ENCODE assay signal across 9 cellular contexts in the genomic region with DNA sequence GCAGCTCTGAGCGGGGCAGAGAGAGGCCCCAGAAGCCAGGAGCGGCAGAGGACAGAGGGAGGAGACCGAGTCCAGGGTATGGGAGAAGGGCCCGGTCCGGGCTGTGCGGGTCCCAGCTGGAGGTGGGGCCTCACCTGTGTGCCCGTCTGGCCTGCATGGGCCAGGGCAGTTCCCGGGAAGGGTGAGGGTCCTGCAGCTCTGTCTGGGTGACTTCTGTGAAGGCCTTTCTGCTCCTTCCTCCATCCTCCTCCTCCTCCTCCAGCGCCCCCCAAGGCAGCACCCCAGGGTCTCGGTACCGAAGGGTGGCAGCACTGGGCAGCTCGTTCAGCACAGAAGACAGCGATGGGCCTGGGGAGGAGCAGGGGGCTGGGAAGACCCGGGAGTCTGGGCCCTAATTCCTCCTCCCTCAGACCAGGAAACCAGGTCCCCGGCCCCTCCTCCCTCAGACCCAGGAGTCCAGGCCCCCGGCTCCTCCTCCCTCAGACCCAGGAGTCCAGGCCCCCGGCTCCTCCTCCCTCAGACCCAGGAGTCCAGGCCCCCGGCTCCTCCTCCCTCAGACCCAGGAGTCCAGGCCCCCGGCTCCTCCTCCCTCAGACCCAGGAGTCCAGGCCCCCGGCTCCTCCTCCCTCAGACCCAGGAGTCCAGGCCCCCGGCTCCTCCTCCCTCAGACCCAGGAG. TPM values are rescaled to one million over a fixed set of nuclear protein-coding genes. Genes with fewer than 3 reads are reported as not detected.
A peak's percentile ranks its signal among the peaks of the same experiment; 100 is the strongest.
DNase-seq lines count a peak whose midpoint lies in the region; ATAC-seq, FAIRE-seq and TF ChIP-seq lines count a peak whose summit lies in the region.
"Not testable (repeated sequence)": the region's sequence is repeated elsewhere in the genome, so short reads cannot be mapped to it uniquely, and the experiment has no call there.
"Had no signal": no experiment of that assay in that cellular context is flagged by ENCODE, and none has a peak within 500 bp of the region (broad histone marks: within the 10 kb centered on the region; RNA-seq: fewer than 3 reads in every experiment).

No MANE protein-coding gene starts in this region.

- TF ChIP-seq RAD21 in IMR-90 (IDR thresholded peaks at IDR 0.05; ENCODE audit: low read length); H1 (IDR thresholded peaks at IDR 0.05 in 1 of 2, conservative IDR thresholded peaks at IDR 0.05 in 1 of 2; ENCODE audit: low read depth in 2 of 2, low read length in 2 of 2): not testable (repeated sequence)

- peaks cover 63% of the 10 kb centered on the region for H3K36me3 Mint-ChIP-seq in Caco-2 (ENCODE audit: insufficient read depth, unreplicated experiment)
- not testable (repeated sequence) for H3K36me3 Mint-ChIP-seq in activated naive CD4-positive, alpha-beta T cell treated with anti-CD3 and anti-CD28 coated beads, Interleukin-2, amount 10 ng/mL, durations not matched to agents 7 days and 5 days; nephron progenitor cell (ENCODE audit: low read depth)

- H3K4me3 Mint-ChIP-seq in Caco-2 (ENCODE audit: unreplicated experiment): peak overlapping the region; percentile 86
- not testable (repeated sequence) for H3K4me3 Mint-ChIP-seq in activated naive CD4-positive, alpha-beta T cell treated with anti-CD3 and anti-CD28 coated beads, Interleukin-2, amount 10 ng/mL, durations not matched to agents 7 days and 5 days; nephron progenitor cell

- H3K23me2 ChIP-seq in H1 (ENCODE audit: low read depth, low read length): not testable (repeated sequence)

- not testable (repeated sequence) for H3K4me2 ChIP-seq in IMR-90 (ENCODE audit: low read depth, low read length)
- peak overlapping the region; percentile 11 to 45; a peak in 1 of 4 replicates for H3K4me2 ChIP-seq in H1 (ENCODE audit: insufficient read depth in 1 of 2, low read depth in 2 of 2, low read length in 2 of 2)
- H3K4me2 ChIP-seq in hepatocyte: peak overlapping the region; percentile 68

- TF ChIP-seq CTCF in Caco-2 (IDR thresholded peaks at IDR 0.05; ENCODE audit: insufficient read depth in 1 of 2, low read depth in 1 of 2, low read length in 1 of 2, severe bottlenecking in 1 of 2, unreplicated experiment in 1 of 2); IMR-90 (conservative IDR thresholded peaks at IDR 0.05; ENCODE audit: low read depth, low read length); H1 (IDR thresholded peaks at IDR 0.05; ENCODE audit: control extremely low read depth in 1 of 3, insufficient read depth in 1 of 3, low read depth in 1 of 3, low read length in 3 of 3); hepatocyte (IDR thresholded peaks at IDR 0.05; ENCODE audit: poor library complexity); nephron progenitor cell (IDR thresholded peaks at IDR 0.05); gastrocnemius medialis (IDR thresholded peaks at IDR 0.05 in 4 of 5, conservative IDR thresholded peaks at IDR 0.05 in 1 of 5): not testable (repeated sequence)

- not testable (repeated sequence) for DNase-seq in Caco-2; IMR-90; activated naive CD4-positive, alpha-beta T cell treated with anti-CD3 and anti-CD28 coated beads, Interleukin-2, amount 10 ng/mL, durations not matched to agents 7 days and 5 days; H1 (ENCODE audit: low read depth in 1 of 2, low spot score in 2 of 2); hepatocyte (ENCODE audit: low spot score); nephron progenitor cell; gastrocnemius medialis

- H3K14ac ChIP-seq in IMR-90 (replicated peaks; ENCODE audit: low read depth, low read length); H1 (ENCODE audit: insufficient read length): not testable (repeated sequence)

- H2BK15ac ChIP-seq in IMR-90 (ENCODE audit: low read depth, low read length); H1 (ENCODE audit: low read length): not testable (repeated sequence)

- dilution Hi-C loops in IMR-90 (cut with HindIII; ENCODE audit: low sequenced_read_pairs, unreplicated experiment): not testable (repeated sequence)

- H3K9me2 ChIP-seq in hepatocyte (replicated peaks; ENCODE audit: insufficient read depth): not testable (repeated sequence)

- peak overlapping the region; percentile 17 for H3K4me3 ChIP-seq in Caco-2 (ENCODE audit: low read depth, low read length)
- not testable (repeated sequence) for H3K4me3 ChIP-seq in IMR-90 (ENCODE audit: insufficient read depth, low read depth, low read length); H1 (ENCODE audit: extremely low read depth in 1 of 4, insufficient read depth in 2 of 4, low read depth in 3 of 4, low read length in 4 of 4); hepatocyte; gastrocnemius medialis

- not testable (repeated sequence) for H2BK120ac ChIP-seq in IMR-90 (ENCODE audit: low read depth, low read length); H1 (replicated peaks; ENCODE audit: low read depth, low read length)

- H3K27me3 ChIP-seq in Caco-2 (replicated peaks; ENCODE audit: control insufficient read depth, insufficient read depth, low read length); IMR-90 (ENCODE audit: control insufficient read depth, insufficient read depth, low read length); H1 (replicated peaks in 1 of 4; ENCODE audit: control insufficient read depth in 3 of 4, extremely low read depth in 1 of 4, insufficient read depth in 3 of 4, low read length in 3 of 4); hepatocyte: not testable (repeated sequence)
- peaks cover 4 to 18% (median 11%) of the 10 kb centered on the region in 3 donors for H3K27me3 ChIP-seq in gastrocnemius medialis

- not testable (repeated sequence) for H3K79me1 ChIP-seq in IMR-90 (ENCODE audit: low read depth in 1 of 2, low read length in 2 of 2); H1 (ENCODE audit: low read depth, low read length)

- TF ChIP-seq EP300 in H1 (IDR thresholded peaks at IDR 0.05; ENCODE audit: borderline replicate concordance in 1 of 2, low read depth in 2 of 2, low read length in 2 of 2): not testable (repeated sequence)

- not testable (repeated sequence) for H4K91ac ChIP-seq in IMR-90 (ENCODE audit: insufficient read depth, low read depth, low read length)
- H4K91ac ChIP-seq in H1 (replicated peaks; ENCODE audit: insufficient read length, low read length): peak overlapping the region; percentile 74

- ATAC-seq in IMR-90 (ENCODE audit: low read depth); gastrocnemius medialis: not testable (repeated sequence)

- H3K27ac ChIP-seq in IMR-90 (ENCODE audit: insufficient read depth, low read length); H1 (ENCODE audit: low read depth, low read length): not testable (repeated sequence)
- peak overlapping the region; percentile 43 for H3K27ac ChIP-seq in hepatocyte
- peak overlapping the region in 3 of 4 donors; percentile 33 to 69 (median 39) for H3K27ac ChIP-seq in gastrocnemius medialis

- H4K5ac ChIP-seq in IMR-90 (ENCODE audit: low read depth, low read length); H1 (ENCODE audit: insufficient read length, low read depth, low read length): not testable (repeated sequence)

- not testable (repeated sequence) for H2AFZ ChIP-seq in IMR-90 (replicated peaks; ENCODE audit: low read length, poor library complexity); H1 (ENCODE audit: low read length); hepatocyte

- H3K18ac ChIP-seq in IMR-90 (ENCODE audit: low read depth, low read length); H1 (ENCODE audit: extremely low read depth, low read length): not testable (repeated sequence)

- not testable (repeated sequence) for H4K20me1 ChIP-seq in IMR-90 (ENCODE audit: insufficient read depth, low read length); H1 (replicated peaks in 1 of 2; ENCODE audit: control insufficient read depth in 1 of 2, insufficient read depth in 2 of 2, low read length in 2 of 2); hepatocyte (ENCODE audit: insufficient read depth, poor library complexity, severe bottlenecking)

- in situ Hi-C loops in IMR-90 (cut with MboI; ENCODE audit: low sequenced_read_pairs); gastrocnemius medialis (cut with MboI; ENCODE audit: low sequenced_read_pairs in 4 of 4): not testable (repeated sequence)

- not testable (repeated sequence) for H3K9ac ChIP-seq in IMR-90 (ENCODE audit: low read depth, low read length); H1 (replicated peaks in 1 of 4; ENCODE audit: extremely low read depth in 1 of 4, low read depth in 3 of 4, low read length in 3 of 4)

- H3K4ac ChIP-seq in IMR-90 (ENCODE audit: low read depth, low read length); H1 (replicated peaks; ENCODE audit: insufficient read length, low read depth, low read length): not testable (repeated sequence)

- FAIRE-seq in H1 (lab: Jason Lieb, UNC): not testable (repeated sequence)

- H3K9me3 ChIP-seq in Caco-2; IMR-90 (ENCODE audit: control insufficient read depth, insufficient read depth, low read length); H1 (ENCODE audit: insufficient read depth in 2 of 2, low read depth in 1 of 2, low read length in 1 of 2); hepatocyte (ENCODE audit: low read depth); gastrocnemius medialis: not testable (repeated sequence)

- not testable (repeated sequence) for TF ChIP-seq POLR2A in IMR-90 (IDR thresholded peaks at IDR 0.05; ENCODE audit: low read depth, low read length); H1 (IDR thresholded peaks at IDR 0.05; ENCODE audit: control extremely low read depth in 1 of 2, low read depth in 2 of 2, low read length in 2 of 2); gastrocnemius medialis (IDR thresholded peaks at IDR 0.05)

- H3K9me1 ChIP-seq in IMR-90 (ENCODE audit: insufficient read depth, low read length): not testable (repeated sequence)

- H3K27ac Mint-ChIP-seq in Caco-2 (ENCODE audit: unreplicated experiment): peak overlapping the region; percentile 99
- peak overlapping the region; percentile 49 for H3K27ac Mint-ChIP-seq in activated naive CD4-positive, alpha-beta T cell treated with anti-CD3 and anti-CD28 coated beads, Interleukin-2, amount 10 ng/mL, durations not matched to agents 7 days and 5 days
- peak overlapping the region; percentile 91 for H3K27ac Mint-ChIP-seq in nephron progenitor cell

- H2AK5ac ChIP-seq in IMR-90 (ENCODE audit: low read depth, low read length): not testable (repeated sequence)
- peak overlapping the region; percentile 75; the same call in 1 of the 2 replicates for H2AK5ac ChIP-seq in H1 (ENCODE audit: low read depth, low read length)

- not testable (repeated sequence) for H2BK12ac ChIP-seq in H1 (ENCODE audit: low read depth, low read length)

- H4K8ac ChIP-seq in IMR-90 (ENCODE audit: low read depth in 2 of 2, low read length in 2 of 2); H1 (ENCODE audit: extremely low read depth, insufficient read depth, low read length): not testable (repeated sequence)

- BruUV-seq in Caco-2 (replicated peaks; lab: Mats Ljungman, UMichigan); IMR-90 (replicated peaks; lab: Mats Ljungman, UMichigan): not testable (repeated sequence)

- H3K4me1 ChIP-seq in Caco-2; IMR-90 (ENCODE audit: control insufficient read depth, insufficient read depth, low read length); H1 (replicated peaks in 1 of 4; ENCODE audit: control insufficient read depth in 3 of 4, insufficient read depth in 4 of 4, low read length in 3 of 4); hepatocyte (ENCODE audit: insufficient read depth); gastrocnemius medialis: not testable (repeated sequence)

- not testable (repeated sequence) for H3K79me2 ChIP-seq in H1 (ENCODE audit: control insufficient read depth in 1 of 2, insufficient read depth in 2 of 2, low read length in 2 of 2); hepatocyte

- POLR2A ChIA-PET in Caco-2 (lab: Charles Lee) (interaction anchor here (0.8 to 3.1 kb wide), 3 partner anchors 16 to 36 kb away, joined by 3 to 40 read pairs (median 3); a partner anchor contains a TSS), H1 (lab: Charles Lee; ENCODE audit: partially characterized antibody) (interaction anchor here (0.8 to 6.7 kb wide), 9 partner anchors 8 to 37 kb away, joined by 4 to 55 read pairs (median 19); a partner anchor contains a TSS)
- POLR2A ChIA-PET in IMR-90 (lab: Charles Lee; ENCODE audit: unreplicated experiment): not testable (repeated sequence)

- H3K9me3 Mint-ChIP-seq in Caco-2 (ENCODE audit: unreplicated experiment); activated naive CD4-positive, alpha-beta T cell treated with anti-CD3 and anti-CD28 coated beads, Interleukin-2, amount 10 ng/mL, durations not matched to agents 7 days and 5 days; nephron progenitor cell: not testable (repeated sequence)

- H3K56ac ChIP-seq in IMR-90 (ENCODE audit: extremely low read depth, insufficient read depth, low read length); H1 (replicated peaks; ENCODE audit: insufficient read length, low read depth, low read length): not testable (repeated sequence)

- intact Hi-C loops in Caco-2 (cut with micrococcal nuclease; ENCODE audit: unreplicated experiment): loop anchor here (2.0 kb wide), 1 partner anchor 37 kb away; no protein-coding TSS in a partner anchor
- intact Hi-C loops in IMR-90 (cut with micrococcal nuclease); gastrocnemius medialis (cut with DNase I; ENCODE audit: low total_unique reads): not testable (repeated sequence)

- not testable (repeated sequence) for H2BK5ac ChIP-seq in IMR-90 (ENCODE audit: low read depth, low read length, poor library complexity, severe bottlenecking); H1 (ENCODE audit: low read depth, low read length)

- H2BK20ac ChIP-seq in IMR-90 (ENCODE audit: low read depth, low read length); H1 (ENCODE audit: low read length): not testable (repeated sequence)

- H2AK9ac ChIP-seq in IMR-90 (replicated peaks; ENCODE audit: low read depth, low read length, poor library complexity): peak overlapping the region; percentile 15

- H3K4me1 Mint-ChIP-seq in Caco-2 (ENCODE audit: low read depth, unreplicated experiment) (peaks cover 21% of the 10 kb centered on the region), nephron progenitor cell (peaks cover 17% of the 10 kb centered on the region)
- H3K4me1 Mint-ChIP-seq in activated naive CD4-positive, alpha-beta T cell treated with anti-CD3 and anti-CD28 coated beads, Interleukin-2, amount 10 ng/mL, durations not matched to agents 7 days and 5 days: not testable (repeated sequence)

- not testable (repeated sequence) for H3K27me3 Mint-ChIP-seq in Caco-2 (ENCODE audit: insufficient read depth, unreplicated experiment); nephron progenitor cell (ENCODE audit: low read depth, poor library complexity)
- H3K27me3 Mint-ChIP-seq in activated naive CD4-positive, alpha-beta T cell treated with anti-CD3 and anti-CD28 coated beads, Interleukin-2, amount 10 ng/mL, durations not matched to agents 7 days and 5 days: peaks cover 17% of the 10 kb centered on the region

- not testable (repeated sequence) for H3K23ac ChIP-seq in IMR-90 (ENCODE audit: low read depth, low read length); H1 (ENCODE audit: insufficient read length)

- CTCF ChIA-PET in Caco-2 (lab: Charles Lee): interaction anchor here (0.6 to 2.6 kb wide), 4 partner anchors 13 to 94 kb away, joined by 3 to 56 read pairs (median 11); a partner anchor contains a TSS
- CTCF ChIA-PET in IMR-90 (lab: Yijun Ruan, JAX): interaction anchor here (0.8 kb wide), 1 partner anchor 8 kb away, joined by 3 read pairs; no protein-coding TSS in a partner anchor
- CTCF ChIA-PET in activated naive CD4-positive, alpha-beta T cell treated with anti-CD3 and anti-CD28 coated beads, Interleukin-2, amount 10 ng/mL, durations not matched to agents 7 days and 5 days (lab: Charles Lee): interaction anchor here (2.6 to 2.7 kb wide), 2 partner anchors 60 to 94 kb away, joined by 11 to 16 read pairs; no protein-coding TSS in a partner anchor
- CTCF ChIA-PET in H1 (lab: Charles Lee; ENCODE audit: partially characterized antibody): interaction anchor here (0.6 to 2.6 kb wide), 7 partner anchors 11 to 461 kb away, joined by 3 to 8 read pairs (median 4); a partner anchor contains a TSS

- not testable (repeated sequence) for H3K36me3 ChIP-seq in Caco-2 (ENCODE audit: control insufficient read depth, insufficient read depth, low read length); IMR-90 (ENCODE audit: control insufficient read depth, insufficient read depth, low read length); H1 (ENCODE audit: control insufficient read depth in 2 of 4, insufficient read depth in 4 of 4, low read length in 3 of 4); hepatocyte (replicated peaks; ENCODE audit: insufficient read depth, low read depth); gastrocnemius medialis

- 67% methylated on average over 2 of the region's 21 CpGs; no CpG with 5 or more reads in 1 of the 2 experiments for WGBS in IMR-90 (ENCODE audit: extremely low coverage in 2 of 2, insufficient read length in 1 of 2), 2 experiments
- WGBS in H1 (ENCODE audit: extremely low coverage in 1 of 2, insufficient coverage in 1 of 2, insufficient read length in 1 of 2, insufficient replicate concordance in 2 of 2, low coverage in 1 of 2, low lambda C conversion rate in 2 of 2, missing lambda C conversion rate in 1 of 2), 2 experiments: 81% methylated on average over 9 of the region's 21 CpGs; no CpG with 5 or more reads in 1 of the 2 experiments
- 74% methylated on average over 15 of the region's 21 CpGs for WGBS in hepatocyte (ENCODE audit: low lambda C conversion rate, missing lambda C conversion rate)

RNA-seq across cellular contexts. Expression of a gene that starts 1.1 kb away (rescaled TPM):
- 38.9 and 45.9 TPM in 2 replicates for total RNA-seq in Caco-2 (2022)
- total RNA-seq in IMR-90 (2012; rRNA removed): 0.28 and 0.72 TPM in 2 replicates
- polyA plus RNA-seq in IMR-90 (2012; rRNA removed): 1.1 and 1.3 TPM in 2 replicates
- polyA plus RNA-seq in IMR-90 (2012; cell fraction: cytosol; rRNA removed): 2.3 and 2.6 TPM in 2 replicates
- 3.1 and 5.7 TPM in 2 replicates for polyA plus RNA-seq in IMR-90 (2012; cell fraction: nucleus; rRNA removed; ENCODE audit: low replicate concordance)
- 5.5 and 6.8 TPM in 2 replicates for total RNA-seq in H1 (2021; fragmentation: NEBNext Ultra II Directional; extraction: Animal tissue kit (Norgen Biotek cat#: 25700))
- polyA plus RNA-seq in H1 (2011; rRNA removed): 6.3 and 12.8 TPM in 2 replicates
- polyA plus RNA-seq in H1 (2011; cell fraction: cytosol; rRNA removed): 4.3 TPM
- polyA plus RNA-seq in H1 (2011; cell fraction: nucleus; rRNA removed): 15.9 TPM
- 6.0 to 13.0 TPM (median 9.6 TPM) in 4 replicates for polyA plus RNA-seq in H1 (2012, experiment 1 of 2)
- polyA plus RNA-seq in H1 (2012, experiment 2 of 2): 4.5 TPM
- 4.2 TPM for polyA plus RNA-seq in H1 (2013, experiment 1 of 2)
- polyA plus RNA-seq in H1 (2013, experiment 2 of 2): 5.4 TPM
- 0.57 and 0.85 TPM in 2 replicates for polyA minus RNA-seq in H1 (2011; rRNA and poly(A)+ RNA removed)
- polyA minus RNA-seq in H1 (2011; cell fraction: cytosol; rRNA and poly(A)+ RNA removed): not detected
- polyA minus RNA-seq in H1 (2011; cell fraction: nucleus; rRNA and poly(A)+ RNA removed): 2.9 TPM
- total RNA-seq in hepatocyte: 29.4 and 40.3 TPM in 2 replicates
- polyA plus RNA-seq in hepatocyte: 94.4 and 101 TPM in 2 replicates
- 1 to 10 TPM in 1 of 4 donors, under 1 TPM in 1, not detected in 2; 0.87 to 1.6 TPM for total RNA-seq in gastrocnemius medialis
- total RNA-seq: GM23248, OCI-LY7 had no signal

RNA-seq across cellular contexts. Expression of a gene that starts 12.4 kb away (rescaled TPM):
- total RNA-seq in Caco-2 (2022) (6.6 and 6.9 TPM in 2 replicates), IMR-90 (2012; rRNA removed) (2.7 and 5.0 TPM in 2 replicates), hepatocyte (5.8 and 8.4 TPM in 2 replicates), gastrocnemius medialis (10 to 100 TPM in 3 of 4 donors, 1 to 10 TPM in 1; 6.5 to 14.2 (median 11.9) TPM)
- polyA plus RNA-seq in IMR-90 (2012; rRNA removed) (5.3 and 6.1 TPM in 2 replicates), H1 (2011; rRNA removed) (1.2 and 1.5 TPM in 2 replicates), hepatocyte (15.0 and 16.8 TPM in 2 replicates)
- polyA plus RNA-seq in IMR-90 (2012; cell fraction: cytosol; rRNA removed): 4.1 and 8.6 TPM in 2 replicates
- polyA plus RNA-seq in IMR-90 (2012; cell fraction: nucleus; rRNA removed; ENCODE audit: low replicate concordance): 2.3 and 4.0 TPM in 2 replicates
- total RNA-seq in H1 (2021; fragmentation: NEBNext Ultra II Directional; extraction: Animal tissue kit (Norgen Biotek cat#: 25700)): 4.4 and 4.6 TPM in 2 replicates
- 2.4 TPM for polyA plus RNA-seq in H1 (2011; cell fraction: cytosol; rRNA removed)
- 2.1 TPM for polyA plus RNA-seq in H1 (2011; cell fraction: nucleus; rRNA removed)
- polyA plus RNA-seq in H1 (2012, experiment 1 of 2): 3.9 to 5.0 TPM (median 4.4 TPM) in 4 replicates
- polyA plus RNA-seq in H1 (2012, experiment 2 of 2): 2.5 TPM
- 4.3 TPM for polyA plus RNA-seq in H1 (2013, experiment 1 of 2)
- polyA plus RNA-seq in H1 (2013, experiment 2 of 2): 4.5 TPM
- polyA minus RNA-seq in H1 (2011; rRNA and poly(A)+ RNA removed): 0.10 and 0.25 TPM in 2 replicates
- 0.95 TPM for polyA minus RNA-seq in H1 (2011; cell fraction: cytosol; rRNA and poly(A)+ RNA removed)
- 1.6 TPM for polyA minus RNA-seq in H1 (2011; cell fraction: nucleus; rRNA and poly(A)+ RNA removed)

RNA-seq across cellular contexts. Expression of a gene that starts 17.5 kb away (rescaled TPM):
- total RNA-seq in Caco-2 (2022): 137 and 149 TPM in 2 replicates
- 9.2 and 11.3 TPM in 2 replicates for total RNA-seq in IMR-90 (2012; rRNA removed)
- 121 and 137 TPM in 2 replicates for polyA plus RNA-seq in IMR-90 (2012; rRNA removed)
- 132 and 169 TPM in 2 replicates for polyA plus RNA-seq in IMR-90 (2012; cell fraction: cytosol; rRNA removed)
- 124 and 275 TPM in 2 replicates for polyA plus RNA-seq in IMR-90 (2012; cell fraction: nucleus; rRNA removed; ENCODE audit: low replicate concordance)
- 90.9 and 103 TPM in 2 replicates for total RNA-seq in H1 (2021; fragmentation: NEBNext Ultra II Directional; extraction: Animal tissue kit (Norgen Biotek cat#: 25700))
- 85.5 and 147 TPM in 2 replicates for polyA plus RNA-seq in H1 (2011; rRNA removed)
- 55.1 TPM for polyA plus RNA-seq in H1 (2011; cell fraction: cytosol; rRNA removed)
- polyA plus RNA-seq in H1 (2011; cell fraction: nucleus; rRNA removed): 111 TPM
- polyA plus RNA-seq in H1 (2012, experiment 1 of 2): 67.8 to 94.5 TPM (median 90.7 TPM) in 4 replicates
- polyA plus RNA-seq in H1 (2012, experiment 2 of 2): 98.0 TPM
- 186 TPM for polyA plus RNA-seq in H1 (2013, experiment 1 of 2)
- polyA plus RNA-seq in H1 (2013, experiment 2 of 2): 198 TPM
- polyA minus RNA-seq in H1 (2011; rRNA and poly(A)+ RNA removed): 25.7 and 31.5 TPM in 2 replicates
- polyA minus RNA-seq in H1 (2011; cell fraction: cytosol; rRNA and poly(A)+ RNA removed): 60.0 TPM
- 54.3 TPM for polyA minus RNA-seq in H1 (2011; cell fraction: nucleus; rRNA and poly(A)+ RNA removed)
- total RNA-seq in hepatocyte: 73.8 and 93.5 TPM in 2 replicates
- 179 and 199 TPM in 2 replicates for polyA plus RNA-seq in hepatocyte
- total RNA-seq in gastrocnemius medialis: 10 to 100 TPM; 11.6 to 36.4 (median 19.3) TPM

RNA-seq across cellular contexts. Expression of a gene that starts 19.2 kb away (rescaled TPM):
- total RNA-seq in Caco-2 (2022): 42.6 TPM in 2 replicates
- total RNA-seq in IMR-90 (2012; rRNA removed): 32.1 and 34.4 TPM in 2 replicates
- polyA plus RNA-seq in IMR-90 (2012; rRNA removed): 69.4 and 85.4 TPM in 2 replicates
- 76.0 and 115 TPM in 2 replicates for polyA plus RNA-seq in IMR-90 (2012; cell fraction: cytosol; rRNA removed)
- 23.3 and 54.8 TPM in 2 replicates for polyA plus RNA-seq in IMR-90 (2012; cell fraction: nucleus; rRNA removed; ENCODE audit: low replicate concordance)
- 22.5 and 24.2 TPM in 2 replicates for total RNA-seq in H1 (2021; fragmentation: NEBNext Ultra II Directional; extraction: Animal tissue kit (Norgen Biotek cat#: 25700))
- 52.3 and 55.4 TPM in 2 replicates for polyA plus RNA-seq in H1 (2011; rRNA removed)
- 35.5 TPM for polyA plus RNA-seq in H1 (2011; cell fraction: cytosol; rRNA removed)
- 34.2 TPM for polyA plus RNA-seq in H1 (2011; cell fraction: nucleus; rRNA removed)
- polyA plus RNA-seq in H1 (2012, experiment 1 of 2): 10.7 to 23.5 TPM (median 21.4 TPM) in 4 replicates
- polyA plus RNA-seq in H1 (2012, experiment 2 of 2): 30.6 TPM
- 23.3 TPM for polyA plus RNA-seq in H1 (2013, experiment 1 of 2)
- 23.9 TPM for polyA plus RNA-seq in H1 (2013, experiment 2 of 2)
- polyA minus RNA-seq in H1 (2011; rRNA and poly(A)+ RNA removed): 9.1 and 15.3 TPM in 2 replicates
- 14.9 TPM for polyA minus RNA-seq in H1 (2011; cell fraction: cytosol; rRNA and poly(A)+ RNA removed)
- 13.4 TPM for polyA minus RNA-seq in H1 (2011; cell fraction: nucleus; rRNA and poly(A)+ RNA removed)
- total RNA-seq in hepatocyte: 66.9 and 77.6 TPM in 2 replicates
- polyA plus RNA-seq in hepatocyte: 100.0 and 105 TPM in 2 replicates
- 10 to 100 TPM; 40.9 to 48.9 (median 43.9) TPM for total RNA-seq in gastrocnemius medialis

RNA-seq across cellular contexts. Expression of a gene that starts 28.8 kb away (rescaled TPM):
- total RNA-seq in Caco-2 (2022) (1,040 and 1,045 TPM in 2 replicates), IMR-90 (2012; rRNA removed) (1,531 and 2,225 TPM in 2 replicates), hepatocyte (1,843 and 2,161 TPM in 2 replicates), gastrocnemius medialis (1,000 to 10,000 TPM; 1,002 to 1,381 (median 1,253) TPM)
- polyA plus RNA-seq in IMR-90 (2012; rRNA removed) (2,323 and 2,588 TPM in 2 replicates), H1 (2011; rRNA removed) (4,172 and 4,900 TPM in 2 replicates), hepatocyte (415 and 465 TPM in 2 replicates)
- 5,840 and 5,869 TPM in 2 replicates for polyA plus RNA-seq in IMR-90 (2012; cell fraction: cytosol; rRNA removed)
- polyA plus RNA-seq in IMR-90 (2012; cell fraction: nucleus; rRNA removed; ENCODE audit: low replicate concordance): 1,199 and 1,463 TPM in 2 replicates
- total RNA-seq in H1 (2021; fragmentation: NEBNext Ultra II Directional; extraction: Animal tissue kit (Norgen Biotek cat#: 25700)): 1,609 and 1,661 TPM in 2 replicates
- 5,332 TPM for polyA plus RNA-seq in H1 (2011; cell fraction: cytosol; rRNA removed)
- 5,270 TPM for polyA plus RNA-seq in H1 (2011; cell fraction: nucleus; rRNA removed)
- polyA plus RNA-seq in H1 (2012, experiment 1 of 2): 3,362 to 4,178 TPM (median 3,966 TPM) in 4 replicates
- polyA plus RNA-seq in H1 (2012, experiment 2 of 2): 9,430 TPM
- polyA plus RNA-seq in H1 (2013, experiment 1 of 2): 2,233 TPM
- polyA plus RNA-seq in H1 (2013, experiment 2 of 2): 2,125 TPM
- 567 and 625 TPM in 2 replicates for polyA minus RNA-seq in H1 (2011; rRNA and poly(A)+ RNA removed)
- polyA minus RNA-seq in H1 (2011; cell fraction: cytosol; rRNA and poly(A)+ RNA removed): 569 TPM
- polyA minus RNA-seq in H1 (2011; cell fraction: nucleus; rRNA and poly(A)+ RNA removed): 727 TPM

Comparison
In these comparisons a context has a peak if more than half of its experiments do, and no peak if none do; other contexts are left out.
1. H3K27ac Mint-ChIP-seq: peak in every context shown above with its lines; median percentile 99 in Caco-2; 91 in nephron progenitor cell; 49 in activated naive CD4-positive, alpha-beta T cell treated with anti-CD3 and anti-CD28 coated beads, Interleukin-2, amount 10 ng/mL, durations not matched to agents 7 days and 5 days.